30 cellular contexts compared by ENCODE assay signal in the genomic region with DNA sequence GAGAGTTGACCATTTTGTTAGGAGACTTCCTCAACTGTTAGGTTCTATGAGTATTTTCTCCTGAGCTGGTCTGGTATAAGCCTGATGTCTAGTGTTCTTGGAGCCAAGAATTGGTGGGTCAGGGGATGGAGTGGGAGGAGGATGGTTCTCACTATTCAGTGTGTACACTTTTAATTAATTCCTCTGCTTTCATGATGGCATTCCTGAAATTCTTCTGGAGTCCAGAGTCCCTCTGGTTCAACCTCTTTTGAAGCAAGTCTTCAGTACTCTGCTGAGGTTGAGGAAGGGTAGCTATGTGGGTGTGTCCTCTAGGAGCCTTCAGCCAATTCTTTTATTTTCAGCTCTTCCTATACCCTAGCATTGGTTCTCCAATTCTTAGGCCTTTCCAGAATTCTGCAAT.
"Had no signal": no experiment of that assay in that cellular context is flagged by ENCODE, and none has a peak within 500 bp of the region (broad histone marks: within the 10 kb centered on the region; RNA-seq: fewer than 3 reads in every experiment).

No MANE protein-coding gene starts in this region.

- H3K4me3 ChIP-seq: adrenal gland, ascending aorta, colonic mucosa had no signal

- DNase-seq: activated CD4-positive, alpha-beta memory T cell treated with anti-CD3 and anti-CD28 coated beads for 36 hours; activated CD4-positive, alpha-beta T cell treated with anti-CD3 and anti-CD28 coated beads for 36 hours; activated CD4-positive, alpha-beta T cell treated with anti-CD3 and anti-CD28 coated beads, Interleukin-2, amount 10 ng/mL, durations not matched to agents 24 days and 14 days; activated CD4-positive, CD25-positive, alpha-beta regulatory T cell; activated CD4-positive, CD25-positive, alpha-beta regulatory T cell treated with anti-CD3 and anti-CD28 coated beads, Interleukin-2, amount 50 U/mL, for 72 hours; activated CD8-positive, alpha-beta memory T cell treated with anti-CD3 and anti-CD28 coated beads, Interleukin-2, amount 10 ng/mL, durations not matched to agents 7 days and 5 days; activated CD8-positive, alpha-beta memory T cell treated with anti-CD3 and anti-CD28 coated beads, Interleukin-2, amount 50 U/mL, for 4 hours; activated CD8-positive, alpha-beta T cell treated with anti-CD3 and anti-CD28 coated beads, Interleukin-2, amount 10 ng/mL, durations not matched to agents 7 days and 5 days; activated effector memory CD4-positive, alpha-beta T cell treated with anti-CD3 and anti-CD28 coated beads, Interleukin-2, amount 50 U/mL, for 16 hours; activated naive CD4-positive, alpha-beta T cell treated with anti-CD3 and anti-CD28 coated beads for 36 hours; activated naive CD8-positive, alpha-beta T cell treated with anti-CD3 and anti-CD28 coated beads for 36 hours; activated naive CD8-positive, alpha-beta T cell treated with anti-CD3 and anti-CD28 coated beads, Interleukin-2, amount 50 U/mL, for 24 hours; activated T-cell treated with anti-CD3 and anti-CD28 coated beads, Interleukin-2, amount 50 U/mL, for 1 hour; activated T-cell treated with anti-CD3 and anti-CD28 coated beads, Interleukin-2, amount 50 U/mL, for 48 hours; adrenal gland; central memory CD4-positive, alpha-beta T cell; cerebellar nuclear complex; colonic mucosa; effector memory CD4-positive, alpha-beta T cell; endodermal cell; foreskin fibroblast; head of caudate nucleus; T-cell had no signal

- H3K36me3 Mint-ChIP-seq: activated CD4-positive, alpha-beta memory T cell treated with anti-CD3 and anti-CD28 coated beads for 36 hours; activated CD8-positive, alpha-beta memory T cell treated with anti-CD3 and anti-CD28 coated beads, Interleukin-2, amount 10 ng/mL, durations not matched to agents 7 days and 5 days; activated naive CD4-positive, alpha-beta T cell treated with anti-CD3 and anti-CD28 coated beads, Interleukin-2, amount 50 U/mL, for 24 hours; activated naive CD8-positive, alpha-beta T cell treated with anti-CD3 and anti-CD28 coated beads for 36 hours had no signal

- H3K27me3 Mint-ChIP-seq: activated CD4-positive, alpha-beta memory T cell treated with anti-CD3 and anti-CD28 coated beads for 36 hours; activated CD4-positive, alpha-beta T cell treated with anti-CD3 and anti-CD28 coated beads for 36 hours; activated naive CD4-positive, alpha-beta T cell treated with anti-CD3 and anti-CD28 coated beads, Interleukin-2, amount 50 U/mL, for 24 hours; activated naive CD8-positive, alpha-beta T cell treated with anti-CD3 and anti-CD28 coated beads for 36 hours; T-cell had no signal

- H3K9me3 Mint-ChIP-seq: activated CD4-positive, alpha-beta memory T cell treated with anti-CD3 and anti-CD28 coated beads for 36 hours; activated CD4-positive, alpha-beta T cell treated with anti-CD3 and anti-CD28 coated beads, Interleukin-2, amount 10 ng/mL, durations not matched to agents 24 days and 14 days; activated naive CD4-positive, alpha-beta T cell treated with anti-CD3 and anti-CD28 coated beads for 36 hours; activated naive CD4-positive, alpha-beta T cell treated with anti-CD3 and anti-CD28 coated beads, Interleukin-2, amount 50 U/mL, for 24 hours; activated naive CD8-positive, alpha-beta T cell treated with anti-CD3 and anti-CD28 coated beads for 36 hours; activated naive CD8-positive, alpha-beta T cell treated with anti-CD3 and anti-CD28 coated beads, Interleukin-2, amount 50 U/mL, for 24 hours; activated T-helper 1 cell treated with anti-CD3 and anti-CD28 coated beads, Interleukin-12 subunit alpha, Interleukin-12 subunit beta, Interleukin-2, Interleukin-4 antibody, amounts not matched to agents 30 ng/mL and 10 ng/mL and 1 ng/mL, durations not matched to agents 14 hours and 24 hours and 36 hours; activated T-helper 2 cell treated with anti-CD3 and anti-CD28 coated beads, Interferon-gamma antibody, Interleukin-2, Interleukin-4, amounts not matched to agents 10 μg/mL and 5 μg/mL and 100 μg/mL, durations not matched to agents 14 hours and 24 hours and 36 hours; T-cell; T-helper 1 cell treated with Interleukin-12 subunit alpha and Interleukin-12 subunit beta and Interleukin-4 antibody, amounts not matched to agents 30 μg/mL and 1 μg/mL, for 36 hours; T-helper 2 cell treated with Interferon-gamma antibody and Interleukin-4, amounts not matched to agents 5 μg/mL and 100 μg/mL, for 36 hours had no signal

- H3K27me3 ChIP-seq: adrenal gland, ascending aorta, colonic mucosa had no signal

- H3K27ac ChIP-seq: adrenal gland, ascending aorta, colonic mucosa had no signal

- H3K4me1 Mint-ChIP-seq: activated CD4-positive, alpha-beta T cell treated with anti-CD3 and anti-CD28 coated beads for 36 hours; activated CD4-positive, alpha-beta T cell treated with anti-CD3 and anti-CD28 coated beads, Interleukin-2, amount 10 ng/mL, durations not matched to agents 24 days and 14 days; activated naive CD4-positive, alpha-beta T cell treated with anti-CD3 and anti-CD28 coated beads, Interleukin-2, amount 50 U/mL, for 24 hours; activated naive CD8-positive, alpha-beta T cell treated with anti-CD3 and anti-CD28 coated beads for 36 hours; activated naive CD8-positive, alpha-beta T cell treated with anti-CD3 and anti-CD28 coated beads, Interleukin-2, amount 50 U/mL, for 24 hours; T-cell had no signal

- H3K4me3 Mint-ChIP-seq: activated CD4-positive, alpha-beta memory T cell treated with anti-CD3 and anti-CD28 coated beads for 36 hours; activated CD4-positive, alpha-beta T cell treated with anti-CD3 and anti-CD28 coated beads for 36 hours; activated CD4-positive, alpha-beta T cell treated with anti-CD3 and anti-CD28 coated beads, Interleukin-2, amount 10 ng/mL, durations not matched to agents 24 days and 14 days; activated CD8-positive, alpha-beta memory T cell treated with anti-CD3 and anti-CD28 coated beads, Interleukin-2, amount 10 ng/mL, durations not matched to agents 7 days and 5 days; activated CD8-positive, alpha-beta T cell treated with anti-CD3 and anti-CD28 coated beads, Interleukin-2, amount 10 ng/mL, durations not matched to agents 7 days and 5 days; activated naive CD4-positive, alpha-beta T cell treated with anti-CD3 and anti-CD28 coated beads for 36 hours; activated naive CD4-positive, alpha-beta T cell treated with anti-CD3 and anti-CD28 coated beads, Interleukin-2, amount 50 U/mL, for 24 hours; activated naive CD8-positive, alpha-beta T cell treated with anti-CD3 and anti-CD28 coated beads for 36 hours; activated naive CD8-positive, alpha-beta T cell treated with anti-CD3 and anti-CD28 coated beads, Interleukin-2, amount 50 U/mL, for 24 hours; activated T-helper 1 cell treated with anti-CD3 and anti-CD28 coated beads, Interleukin-12 subunit alpha, Interleukin-12 subunit beta, Interleukin-2, Interleukin-4 antibody, amounts not matched to agents 30 ng/mL and 10 ng/mL and 1 ng/mL, durations not matched to agents 14 hours and 24 hours and 36 hours; endodermal cell; T-cell; T-helper 1 cell treated with Interleukin-12 subunit alpha and Interleukin-12 subunit beta and Interleukin-4 antibody, amounts not matched to agents 30 μg/mL and 1 μg/mL, for 36 hours; T-helper 2 cell treated with Interferon-gamma antibody and Interleukin-4, amounts not matched to agents 5 μg/mL and 100 μg/mL, for 36 hours had no signal

- ATAC-seq: activated CD4-positive, alpha-beta T cell treated with anti-CD3 and anti-CD28 coated beads for 36 hours; activated CD8-positive, alpha-beta memory T cell treated with anti-CD3 and anti-CD28 coated beads, Interleukin-2, amount 10 ng/mL, durations not matched to agents 7 days and 5 days; activated CD8-positive, alpha-beta T cell treated with anti-CD3 and anti-CD28 coated beads, Interleukin-2, amount 10 ng/mL, durations not matched to agents 7 days and 5 days; activated naive CD8-positive, alpha-beta T cell treated with anti-CD3 and anti-CD28 coated beads, Interleukin-2, amount 50 U/mL, for 24 hours; esophagus mucosa; T-cell had no signal

- H3K4me1 ChIP-seq: ascending aorta, colonic mucosa had no signal

- H3K36me3 ChIP-seq: adrenal gland, ascending aorta, colonic mucosa had no signal

- H3K27ac Mint-ChIP-seq: activated CD4-positive, alpha-beta memory T cell treated with anti-CD3 and anti-CD28 coated beads for 36 hours; activated CD4-positive, alpha-beta T cell treated with anti-CD3 and anti-CD28 coated beads for 36 hours; activated CD4-positive, alpha-beta T cell treated with anti-CD3 and anti-CD28 coated beads, Interleukin-2, amount 10 ng/mL, durations not matched to agents 24 days and 14 days; activated CD8-positive, alpha-beta memory T cell treated with anti-CD3 and anti-CD28 coated beads, Interleukin-2, amount 10 ng/mL, durations not matched to agents 7 days and 5 days; activated CD8-positive, alpha-beta T cell treated with anti-CD3 and anti-CD28 coated beads, Interleukin-2, amount 10 ng/mL, durations not matched to agents 7 days and 5 days; activated naive CD4-positive, alpha-beta T cell treated with anti-CD3 and anti-CD28 coated beads for 36 hours; activated naive CD4-positive, alpha-beta T cell treated with anti-CD3 and anti-CD28 coated beads, Interleukin-2, amount 50 U/mL, for 24 hours; activated naive CD8-positive, alpha-beta T cell treated with anti-CD3 and anti-CD28 coated beads for 36 hours; activated naive CD8-positive, alpha-beta T cell treated with anti-CD3 and anti-CD28 coated beads, Interleukin-2, amount 50 U/mL, for 24 hours; activated T-helper 1 cell treated with anti-CD3 and anti-CD28 coated beads, Interleukin-12 subunit alpha, Interleukin-12 subunit beta, Interleukin-2, Interleukin-4 antibody, amounts not matched to agents 30 ng/mL and 10 ng/mL and 1 ng/mL, durations not matched to agents 14 hours and 24 hours and 36 hours; activated T-helper 2 cell treated with anti-CD3 and anti-CD28 coated beads, Interferon-gamma antibody, Interleukin-2, Interleukin-4, amounts not matched to agents 10 μg/mL and 5 μg/mL and 100 μg/mL, durations not matched to agents 14 hours and 24 hours and 36 hours; endodermal cell; T-cell; T-helper 1 cell treated with Interleukin-12 subunit alpha and Interleukin-12 subunit beta and Interleukin-4 antibody, amounts not matched to agents 30 μg/mL and 1 μg/mL, for 36 hours; T-helper 2 cell treated with Interferon-gamma antibody and Interleukin-4, amounts not matched to agents 5 μg/mL and 100 μg/mL, for 36 hours had no signal

- H3K9me3 ChIP-seq: adrenal gland, ascending aorta, colonic mucosa had no signal
